ENCODE assay signal across 2 cellular contexts in genomic region chr1:184053881-184054280, GRCh38.
TF ChIP-seq lines count a peak whose summit lies in the region.

No MANE protein-coding gene starts in this region.

TF ChIP-seq in SK-N-SH, 30 proteins besides CTCF, POLR2A, EP300 and RAD21:
- no peak for TF ChIP-seq TAF1 (IDR thresholded peaks at IDR 0.05; ENCODE audit: borderline replicate concordance, low read depth, low read length)
- TF ChIP-seq FOXM1 (IDR thresholded peaks at IDR 0.05; ENCODE audit: low read depth) = no peak
- no peak for TF ChIP-seq IRF3 (IDR thresholded peaks at IDR 0.05; ENCODE audit: low read depth, low read length)
- no peak for TF ChIP-seq EZH2phosphoT487 (IDR thresholded peaks at IDR 0.05; ENCODE audit: borderline replicate concordance, low read depth)
- TF ChIP-seq FOXJ3 (CRISPR knock-in tag; IDR thresholded peaks at IDR 0.05) = no peak
- TF ChIP-seq SMC3 (IDR thresholded peaks at IDR 0.05; ENCODE audit: low read depth, low read length) = no peak
- TF ChIP-seq, protein P1, sequence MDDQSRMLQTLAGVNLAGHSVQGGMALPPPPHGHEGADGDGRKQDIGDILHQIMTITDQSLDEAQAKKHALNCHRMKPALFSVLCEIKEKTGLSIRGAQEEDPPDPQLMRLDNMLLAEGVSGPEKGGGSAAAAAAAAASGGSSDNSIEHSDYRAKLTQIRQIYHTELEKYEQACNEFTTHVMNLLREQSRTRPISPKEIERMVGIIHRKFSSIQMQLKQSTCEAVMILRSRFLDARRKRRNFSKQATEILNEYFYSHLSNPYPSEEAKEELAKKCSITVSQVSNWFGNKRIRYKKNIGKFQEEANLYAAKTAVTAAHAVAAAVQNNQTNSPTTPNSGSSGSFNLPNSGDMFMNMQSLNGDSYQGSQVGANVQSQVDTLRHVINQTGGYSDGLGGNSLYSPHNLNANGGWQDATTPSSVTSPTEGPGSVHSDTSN (IDR thresholded peaks at IDR 0.05) = no peak
- no peak for TF ChIP-seq USF2 (IDR thresholded peaks at IDR 0.05; ENCODE audit: borderline replicate concordance, low read depth, low read length)
- TF ChIP-seq NRF1 (IDR thresholded peaks at IDR 0.05; ENCODE audit: low read depth, low read length) = no peak

TF ChIP-seq in SK-N-SH treated with all-trans-retinoic acid at 6 μM for 48 hours, 23 proteins besides CTCF, POLR2A, EP300 and RAD21:
- TF ChIP-seq TCF4 (CRISPR knock-in tag; IDR thresholded peaks at IDR 0.05; ENCODE audit: borderline replicate concordance) (no peak), SNAI2 (CRISPR knock-in tag; IDR thresholded peaks at IDR 0.05) (no peak), PATZ1 (CRISPR knock-in tag; IDR thresholded peaks at IDR 0.05; ENCODE audit: borderline replicate concordance) (no peak), RARB (CRISPR knock-in tag; IDR thresholded peaks at IDR 0.05) (no peak)
